In the genomic region with DNA sequence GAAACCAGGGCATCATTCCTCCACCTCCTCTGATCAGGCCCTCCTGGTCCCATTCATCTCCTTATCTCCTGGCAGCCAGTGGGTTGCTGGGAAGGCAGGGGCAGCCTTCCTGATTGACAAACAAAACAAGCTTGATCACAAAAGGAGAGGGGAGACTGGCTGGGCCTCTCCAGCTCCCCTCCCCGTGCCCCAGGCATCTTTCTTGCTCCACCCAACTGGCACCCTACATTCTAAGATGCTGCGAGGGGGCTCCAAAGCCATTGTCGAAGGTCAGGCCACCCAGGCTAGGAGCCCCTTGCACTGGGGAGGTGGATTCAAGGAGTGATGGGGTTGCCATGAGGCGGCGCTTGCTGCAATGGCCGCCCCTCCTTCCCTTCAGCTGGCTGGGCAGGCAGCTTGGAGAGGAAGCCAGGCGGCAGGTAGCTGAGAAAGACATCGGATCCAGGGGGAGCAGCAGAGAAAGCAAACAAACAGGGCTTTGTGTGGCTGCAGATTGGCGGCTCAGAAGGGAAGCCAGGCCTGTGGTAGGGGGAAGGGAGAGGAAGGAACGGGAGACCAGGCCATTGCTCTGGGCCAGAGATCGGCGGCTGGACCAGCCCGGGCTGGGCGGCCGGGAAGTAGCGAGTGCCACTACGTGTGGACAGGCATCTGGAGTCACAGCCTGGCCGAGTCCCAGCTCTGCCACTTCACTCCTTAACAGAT, we compare ENCODE assay signal across 1 cellular context.
TF ChIP-seq lines count a peak whose summit lies in the region.

No MANE protein-coding gene starts in this region.

TF ChIP-seq in HepG2, 621 proteins besides CTCF, POLR2A, EP300 and RAD21 (continued from another document and continues in another):
- TF ChIP-seq ZMAT5 (CRISPR knock-in tag; IDR thresholded peaks at IDR 0.05; ENCODE audit: borderline replicate concordance, low read depth) (no peak), RCOR2 (CRISPR knock-in tag; IDR thresholded peaks at IDR 0.05) (no peak), PHB2 (IDR thresholded peaks at IDR 0.05; ENCODE audit: partially characterized antibody) (no peak), ZNF12 (CRISPR knock-in tag; IDR thresholded peaks at IDR 0.05) (0 out of 2 replicates have a peak, but pooled peaks have one; percentile 18), NFIC (IDR thresholded peaks at IDR 0.05; ENCODE audit: low read length) (no peak), ZNF619 (CRISPR knock-in tag; IDR thresholded peaks at IDR 0.05) (no peak), RFX5 (IDR thresholded peaks at IDR 0.05; ENCODE audit: low read depth, low read length) (no peak), CHD2 (IDR thresholded peaks at IDR 0.05; ENCODE audit: low read depth, low read length) (0 out of 2 replicates have a peak, but pooled peaks have one; percentile 27), POLR2AphosphoS2 (IDR thresholded peaks at IDR 0.05; ENCODE audit: low read depth, low read length) (no peak), ZNF672 (CRISPR knock-in tag; IDR thresholded peaks at IDR 0.05) (no peak), ZNF720 (CRISPR knock-in tag; IDR thresholded peaks at IDR 0.05) (no peak), PCBP1 (IDR thresholded peaks at IDR 0.05; ENCODE audit: borderline replicate concordance, low read depth, low read length) (0 out of 2 replicates have a peak, but pooled peaks have one; percentile 43), PATZ1 (CRISPR knock-in tag; IDR thresholded peaks at IDR 0.05) (peak; percentile 77), KDM4B (CRISPR knock-in tag; IDR thresholded peaks at IDR 0.05) (peak; percentile 64; the same call in 1 of the 2 replicates), LCORL (IDR thresholded peaks at IDR 0.05) (no peak), LCORL (CRISPR knock-in tag; IDR thresholded peaks at IDR 0.05) (peak; percentile 49; the same call in 1 of the 2 replicates), ZXDC (CRISPR knock-in tag; IDR thresholded peaks at IDR 0.05) (no peak), PAF1 (CRISPR knock-in tag; IDR thresholded peaks at IDR 0.05) (no peak), ZNF816 (CRISPR knock-in tag; IDR thresholded peaks at IDR 0.05; ENCODE audit: borderline replicate concordance) (no peak), IRF2 (CRISPR knock-in tag; IDR thresholded peaks at IDR 0.05) (no peak), ZNF788 (CRISPR knock-in tag; IDR thresholded peaks at IDR 0.05; ENCODE audit: borderline replicate concordance) (peak; percentile 74; the same call in 1 of the 2 replicates), ADNP (CRISPR knock-in tag; IDR thresholded peaks at IDR 0.05) (no peak), ZNF282 (IDR thresholded peaks at IDR 0.05; ENCODE audit: partially characterized antibody) (no peak), ZC3H13 (CRISPR knock-in tag; IDR thresholded peaks at IDR 0.05) (no peak), RFXAP (CRISPR knock-in tag; IDR thresholded peaks at IDR 0.05; ENCODE audit: borderline replicate concordance) (peak; percentile 87), ATF1 (CRISPR knock-in tag; IDR thresholded peaks at IDR 0.05) (no peak), YY1 (IDR thresholded peaks at IDR 0.05; ENCODE audit: insufficient read depth, insufficient replicate concordance, low read depth, low read length) (peak; percentile 87), ZNF431 (CRISPR knock-in tag; IDR thresholded peaks at IDR 0.05; ENCODE audit: borderline replicate concordance, low read depth) (no peak), CBX5 (CRISPR knock-in tag; IDR thresholded peaks at IDR 0.05; ENCODE audit: borderline replicate concordance) (no peak), CENPT (CRISPR knock-in tag; IDR thresholded peaks at IDR 0.05; ENCODE audit: low read depth) (no peak), MTA1 (CRISPR knock-in tag; IDR thresholded peaks at IDR 0.05; ENCODE audit: borderline replicate concordance) (no peak; the same call in 1 of the 2 replicates), HNRNPL (IDR thresholded peaks at IDR 0.05; ENCODE audit: low read depth, low read length) (0 out of 2 replicates have a peak, but pooled peaks have one; percentile 38), KAT7 (CRISPR knock-in tag; IDR thresholded peaks at IDR 0.05; ENCODE audit: borderline replicate concordance) (no peak), HOXA3 (CRISPR knock-in tag; IDR thresholded peaks at IDR 0.05) (peak; percentile 73), ZNF33A (CRISPR knock-in tag; IDR thresholded peaks at IDR 0.05; ENCODE audit: borderline replicate concordance) (no peak), LBX2 (CRISPR knock-in tag; IDR thresholded peaks at IDR 0.05; ENCODE audit: borderline replicate concordance) (no peak), RXRB (CRISPR knock-in tag; IDR thresholded peaks at IDR 0.05; ENCODE audit: borderline replicate concordance) (no peak), SMAD1 (CRISPR knock-in tag; IDR thresholded peaks at IDR 0.05; ENCODE audit: borderline replicate concordance, low read depth) (no peak), E2F2 (CRISPR knock-in tag; IDR thresholded peaks at IDR 0.05; ENCODE audit: borderline replicate concordance) (no peak), ZNF136 (CRISPR knock-in tag; IDR thresholded peaks at IDR 0.05; ENCODE audit: low read depth) (no peak), MYC (CRISPR knock-in tag; IDR thresholded peaks at IDR 0.05; ENCODE audit: borderline replicate concordance) (peak; percentile 68)
- TF ChIP-seq, protein P1, sequence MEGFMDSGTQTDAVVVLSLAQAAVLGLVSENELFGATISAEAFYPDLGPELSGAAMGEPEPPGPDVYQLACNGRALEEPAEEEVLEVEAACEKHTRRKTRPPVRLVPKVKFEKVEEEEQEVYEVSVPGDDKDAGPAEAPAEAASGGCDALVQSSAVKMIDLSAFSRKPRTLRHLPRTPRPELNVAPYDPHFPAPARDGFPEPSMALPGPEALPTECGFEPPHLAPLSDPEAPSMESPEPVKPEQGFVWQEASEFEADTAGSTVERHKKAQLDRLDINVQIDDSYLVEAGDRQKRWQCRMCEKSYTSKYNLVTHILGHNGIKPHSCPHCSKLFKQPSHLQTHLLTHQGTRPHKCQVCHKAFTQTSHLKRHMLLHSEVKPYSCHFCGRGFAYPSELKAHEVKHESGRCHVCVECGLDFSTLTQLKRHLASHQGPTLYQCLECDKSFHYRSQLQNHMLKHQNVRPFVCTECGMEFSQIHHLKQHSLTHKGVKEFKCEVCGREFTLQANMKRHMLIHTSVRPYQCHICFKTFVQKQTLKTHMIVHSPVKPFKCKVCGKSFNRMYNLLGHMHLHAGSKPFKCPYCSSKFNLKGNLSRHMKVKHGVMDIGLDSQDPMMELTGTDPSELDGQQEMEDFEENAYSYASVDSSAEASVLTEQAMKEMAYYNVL (CRISPR knock-in tag; IDR thresholded peaks at IDR 0.05; ENCODE audit: borderline replicate concordance): peak; percentile 81
- TF ChIP-seq, protein P2, sequence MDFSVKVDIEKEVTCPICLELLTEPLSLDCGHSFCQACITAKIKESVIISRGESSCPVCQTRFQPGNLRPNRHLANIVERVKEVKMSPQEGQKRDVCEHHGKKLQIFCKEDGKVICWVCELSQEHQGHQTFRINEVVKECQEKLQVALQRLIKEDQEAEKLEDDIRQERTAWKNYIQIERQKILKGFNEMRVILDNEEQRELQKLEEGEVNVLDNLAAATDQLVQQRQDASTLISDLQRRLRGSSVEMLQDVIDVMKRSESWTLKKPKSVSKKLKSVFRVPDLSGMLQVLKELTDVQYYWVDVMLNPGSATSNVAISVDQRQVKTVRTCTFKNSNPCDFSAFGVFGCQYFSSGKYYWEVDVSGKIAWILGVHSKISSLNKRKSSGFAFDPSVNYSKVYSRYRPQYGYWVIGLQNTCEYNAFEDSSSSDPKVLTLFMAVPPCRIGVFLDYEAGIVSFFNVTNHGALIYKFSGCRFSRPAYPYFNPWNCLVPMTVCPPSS (IDR thresholded peaks at IDR 0.05): no peak
- TF ChIP-seq, protein P3, sequence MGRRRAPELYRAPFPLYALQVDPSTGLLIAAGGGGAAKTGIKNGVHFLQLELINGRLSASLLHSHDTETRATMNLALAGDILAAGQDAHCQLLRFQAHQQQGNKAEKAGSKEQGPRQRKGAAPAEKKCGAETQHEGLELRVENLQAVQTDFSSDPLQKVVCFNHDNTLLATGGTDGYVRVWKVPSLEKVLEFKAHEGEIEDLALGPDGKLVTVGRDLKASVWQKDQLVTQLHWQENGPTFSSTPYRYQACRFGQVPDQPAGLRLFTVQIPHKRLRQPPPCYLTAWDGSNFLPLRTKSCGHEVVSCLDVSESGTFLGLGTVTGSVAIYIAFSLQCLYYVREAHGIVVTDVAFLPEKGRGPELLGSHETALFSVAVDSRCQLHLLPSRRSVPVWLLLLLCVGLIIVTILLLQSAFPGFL (CRISPR knock-in tag; IDR thresholded peaks at IDR 0.05): no peak
- TF ChIP-seq, protein P4, sequence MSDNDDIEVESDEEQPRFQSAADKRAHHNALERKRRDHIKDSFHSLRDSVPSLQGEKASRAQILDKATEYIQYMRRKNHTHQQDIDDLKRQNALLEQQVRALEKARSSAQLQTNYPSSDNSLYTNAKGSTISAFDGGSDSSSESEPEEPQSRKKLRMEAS (IDR thresholded peaks at IDR 0.05): no peak
- TF ChIP-seq, protein P5, sequence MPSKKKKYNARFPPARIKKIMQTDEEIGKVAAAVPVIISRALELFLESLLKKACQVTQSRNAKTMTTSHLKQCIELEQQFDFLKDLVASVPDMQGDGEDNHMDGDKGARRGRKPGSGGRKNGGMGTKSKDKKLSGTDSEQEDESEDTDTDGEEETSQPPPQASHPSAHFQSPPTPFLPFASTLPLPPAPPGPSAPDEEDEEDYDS (CRISPR knock-in tag; IDR thresholded peaks at IDR 0.05): peak; percentile 42; the same call in 1 of the 2 replicates
- TF ChIP-seq, protein P6, sequence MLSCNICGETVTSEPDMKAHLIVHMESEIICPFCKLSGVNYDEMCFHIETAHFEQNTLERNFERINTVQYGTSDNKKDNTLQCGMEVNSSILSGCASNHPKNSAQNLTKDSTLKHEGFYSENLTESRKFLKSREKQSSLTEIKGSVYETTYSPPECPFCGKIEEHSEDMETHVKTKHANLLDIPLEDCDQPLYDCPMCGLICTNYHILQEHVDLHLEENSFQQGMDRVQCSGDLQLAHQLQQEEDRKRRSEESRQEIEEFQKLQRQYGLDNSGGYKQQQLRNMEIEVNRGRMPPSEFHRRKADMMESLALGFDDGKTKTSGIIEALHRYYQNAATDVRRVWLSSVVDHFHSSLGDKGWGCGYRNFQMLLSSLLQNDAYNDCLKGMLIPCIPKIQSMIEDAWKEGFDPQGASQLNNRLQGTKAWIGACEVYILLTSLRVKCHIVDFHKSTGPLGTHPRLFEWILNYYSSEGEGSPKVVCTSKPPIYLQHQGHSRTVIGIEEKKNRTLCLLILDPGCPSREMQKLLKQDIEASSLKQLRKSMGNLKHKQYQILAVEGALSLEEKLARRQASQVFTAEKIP (CRISPR knock-in tag; IDR thresholded peaks at IDR 0.05; ENCODE audit: borderline replicate concordance): no peak
